11 cellular contexts compared by ENCODE assay signal in the genomic region with DNA sequence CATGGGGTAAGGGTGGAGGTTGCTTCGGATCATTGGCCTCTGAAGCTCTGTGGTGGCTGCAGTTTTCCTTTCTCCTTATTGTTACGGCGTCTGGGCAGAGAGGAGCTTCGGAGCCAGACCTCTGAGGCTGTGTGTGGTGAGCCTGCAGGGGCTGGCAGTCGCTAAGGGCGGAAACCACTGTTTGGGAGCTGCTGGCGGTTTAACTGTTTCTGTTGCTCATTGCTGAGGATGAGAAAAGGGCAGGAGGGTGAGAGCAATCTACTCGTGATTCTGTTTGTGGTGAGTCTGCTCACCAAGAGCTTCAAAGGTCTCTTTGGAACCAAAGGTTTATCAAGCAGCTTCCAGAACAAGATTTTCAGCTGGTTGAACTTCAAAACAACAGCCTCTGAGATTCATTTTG.
DNase-seq lines count a peak whose midpoint lies in the region; ATAC-seq and TF ChIP-seq lines count a peak whose summit lies in the region.
"Had no signal": no experiment of that assay in that cellular context is flagged by ENCODE, and none has a peak within 500 bp of the region (broad histone marks: within the 10 kb centered on the region; RNA-seq: fewer than 3 reads in every experiment).

No MANE protein-coding gene starts in this region.

- H3K4me1 Mint-ChIP-seq in CD8-positive, alpha-beta T cell (ENCODE audit: low read depth), result peaks cover 15% of the 10 kb centered on the region
- peaks cover 52% of the 10 kb centered on the region for H3K4me1 Mint-ChIP-seq in activated T-helper 2 cell treated with anti-CD3 and anti-CD28 coated beads, Interferon-gamma antibody, Interleukin-2, Interleukin-4, amounts not matched to agents 10 μg/mL and 5 μg/mL and 100 μg/mL, durations not matched to agents 14 hours and 24 hours and 36 hours (ENCODE audit: low read depth)
- H3K4me1 Mint-ChIP-seq in natural killer cell, result peaks cover 13 to 14% of the 10 kb centered on the region in 2 donors
- H3K4me1 Mint-ChIP-seq: activated B cell treated with CpG ODN at 0.5 μM for 24 hours had no signal

- peak overlapping the region; percentile 57 for H3K27ac Mint-ChIP-seq in CD8-positive, alpha-beta T cell
- H3K27ac Mint-ChIP-seq in activated T-helper 2 cell treated with anti-CD3 and anti-CD28 coated beads, Interferon-gamma antibody, Interleukin-2, Interleukin-4, amounts not matched to agents 10 μg/mL and 5 μg/mL and 100 μg/mL, durations not matched to agents 14 hours and 24 hours and 36 hours, result peak overlapping the region; percentile 55
- H3K27ac Mint-ChIP-seq in natural killer cell, result peak overlapping the region in 1 of 2 donors; percentile 1
- H3K27ac Mint-ChIP-seq: activated B cell treated with CpG ODN at 0.5 μM for 24 hours had no signal

- CTCF ChIA-PET in CD8-positive, alpha-beta T cell (lab: Charles Lee), result no interaction called here

- DNase-seq in CD8-positive, alpha-beta T cell, result peak in 1 of 7 experiments; percentile 14
- DNase-seq in MG63 (peak; percentile 86), natural killer cell (no peak), dorsolateral prefrontal cortex (no peak)
- DNase-seq in activated T-helper 2 cell treated with anti-CD3 and anti-CD28 coated beads, Interferon-gamma antibody, Interleukin-2, Interleukin-4, amounts not matched to agents 10 μg/mL and 5 μg/mL and 100 μg/mL, durations not matched to agents 14 hours and 24 hours and 36 hours (ENCODE audit: low spot score), result peak; percentile 42
- DNase-seq: activated B cell treated with CpG ODN at 0.5 μM for 24 hours; effector memory CD4-positive, alpha-beta T cell; lower lobe of right lung had no signal

- H3K27me3 ChIP-seq in CD8-positive, alpha-beta T cell (ENCODE audit: insufficient read depth, low read length), result no peaks in the 10 kb centered on the region
- no peaks in the 10 kb centered on the region for H3K27me3 ChIP-seq in MG63
- peaks cover 0 to 11% (median 0%) of the 10 kb centered on the region in 45 donors for H3K27me3 ChIP-seq in dorsolateral prefrontal cortex

- POLR2A ChIA-PET in CD8-positive, alpha-beta T cell (lab: Charles Lee), result no interaction called here

- no peak for ATAC-seq in CD8-positive, alpha-beta T cell
- ATAC-seq in natural killer cell (peak in 1 of 3 donors; percentile 57), GM18907 (IDR thresholded peaks at IDR 0.05; ENCODE audit: unreplicated experiment) (no peak), GM21717 (IDR thresholded peaks at IDR 0.05; ENCODE audit: unreplicated experiment) (no peak), HG03457 (IDR thresholded peaks at IDR 0.05; ENCODE audit: unreplicated experiment) (no peak)
- ATAC-seq: lower lobe of right lung had no signal

- no peak overlapping the region for H3K27ac ChIP-seq in CD8-positive, alpha-beta T cell (ENCODE audit: low read depth, low read length)
- no peak overlapping the region for H3K27ac ChIP-seq in dorsolateral prefrontal cortex
- H3K27ac ChIP-seq: lower lobe of right lung had no signal

- no peak overlapping the region for H3K4me3 ChIP-seq in CD8-positive, alpha-beta T cell (ENCODE audit: low read depth, low read length)
- no peak overlapping the region for H3K4me3 ChIP-seq in MG63
- H3K4me3 ChIP-seq in dorsolateral prefrontal cortex, result no peak overlapping the region
- H3K4me3 ChIP-seq: lower lobe of right lung had no signal

- H3K9me3 ChIP-seq in CD8-positive, alpha-beta T cell (ENCODE audit: low read length), result no peaks in the 10 kb centered on the region
- no peaks in the 10 kb centered on the region for H3K9me3 ChIP-seq in MG63
- H3K9me3 ChIP-seq: lower lobe of right lung had no signal

- H3K4me3 Mint-ChIP-seq in CD8-positive, alpha-beta T cell, result peak overlapping the region; percentile 68
- H3K4me3 Mint-ChIP-seq in activated T-helper 2 cell treated with anti-CD3 and anti-CD28 coated beads, Interferon-gamma antibody, Interleukin-2, Interleukin-4, amounts not matched to agents 10 μg/mL and 5 μg/mL and 100 μg/mL, durations not matched to agents 14 hours and 24 hours and 36 hours (ENCODE audit: low read depth), result peak overlapping the region; percentile 37
- peak overlapping the region; percentile 18 for H3K4me3 Mint-ChIP-seq in natural killer cell
- H3K4me3 Mint-ChIP-seq: activated B cell treated with CpG ODN at 0.5 μM for 24 hours had no signal

- peaks cover 10% of the 10 kb centered on the region for H3K4me1 ChIP-seq in CD8-positive, alpha-beta T cell (ENCODE audit: insufficient read depth, low read length)
- H3K4me1 ChIP-seq: lower lobe of right lung had no signal

- no peaks in the 10 kb centered on the region for H3K36me3 ChIP-seq in CD8-positive, alpha-beta T cell (ENCODE audit: insufficient read depth, low read length)
- no peaks in the 10 kb centered on the region for H3K36me3 ChIP-seq in MG63
- H3K36me3 ChIP-seq: lower lobe of right lung had no signal

- intact Hi-C loops in CD8-positive, alpha-beta T cell (cut with DNase I, micrococcal nuclease), result no loop called here
- intact Hi-C loops in activated T-helper 2 cell treated with anti-CD3 and anti-CD28 coated beads, Interferon-gamma antibody, Interleukin-2, Interleukin-4, amounts not matched to agents 10 μg/mL and 5 μg/mL and 100 μg/mL, durations not matched to agents 14 hours and 24 hours and 36 hours (cut with micrococcal nuclease), result no loop called here
- intact Hi-C loops in natural killer cell (cut with micrococcal nuclease) (no loop called here), dorsolateral prefrontal cortex (cut with DNase I) (no loop called here)

- no peak for TF ChIP-seq CTCF in CD8-positive, alpha-beta T cell (IDR thresholded peaks at IDR 0.05)
- TF ChIP-seq CTCF in natural killer cell (IDR thresholded peaks at IDR 0.05), result no peak
- TF ChIP-seq CTCF in dorsolateral prefrontal cortex (IDR thresholded peaks at IDR 0.05 in 54 of 56, conservative IDR thresholded peaks at IDR 0.05 in 2 of 56; ENCODE audit: low read depth in 1 of 56, partially characterized antibody in 56 of 56), result no peak

- no peaks in the 10 kb centered on the region for H3K27me3 Mint-ChIP-seq in CD8-positive, alpha-beta T cell (ENCODE audit: low read depth)
- H3K27me3 Mint-ChIP-seq in activated T-helper 2 cell treated with anti-CD3 and anti-CD28 coated beads, Interferon-gamma antibody, Interleukin-2, Interleukin-4, amounts not matched to agents 10 μg/mL and 5 μg/mL and 100 μg/mL, durations not matched to agents 14 hours and 24 hours and 36 hours (ENCODE audit: low read depth), result peaks cover 11% of the 10 kb centered on the region
- peaks cover 5 to 28% of the 10 kb centered on the region in 2 donors for H3K27me3 Mint-ChIP-seq in natural killer cell (ENCODE audit: low read depth in 2 of 2)

- no peaks in the 10 kb centered on the region for H3K36me3 Mint-ChIP-seq in CD8-positive, alpha-beta T cell
- no peaks in the 10 kb centered on the region for H3K36me3 Mint-ChIP-seq in activated T-helper 2 cell treated with anti-CD3 and anti-CD28 coated beads, Interferon-gamma antibody, Interleukin-2, Interleukin-4, amounts not matched to agents 10 μg/mL and 5 μg/mL and 100 μg/mL, durations not matched to agents 14 hours and 24 hours and 36 hours (ENCODE audit: low read depth)
- H3K36me3 Mint-ChIP-seq in natural killer cell, result no peaks in the 10 kb centered on the region

- H3K9me3 Mint-ChIP-seq in CD8-positive, alpha-beta T cell, result no peaks in the 10 kb centered on the region
- no peaks in the 10 kb centered on the region for H3K9me3 Mint-ChIP-seq in activated T-helper 2 cell treated with anti-CD3 and anti-CD28 coated beads, Interferon-gamma antibody, Interleukin-2, Interleukin-4, amounts not matched to agents 10 μg/mL and 5 μg/mL and 100 μg/mL, durations not matched to agents 14 hours and 24 hours and 36 hours
- H3K9me3 Mint-ChIP-seq in natural killer cell, result no peaks in the 10 kb centered on the region
- H3K9me3 Mint-ChIP-seq: activated B cell treated with CpG ODN at 0.5 μM for 24 hours had no signal

Comparison
In these comparisons a context has a peak if more than half of its experiments do, and no peak if none do; other contexts are left out.
1. DNase-seq: peak in MG63 (single experiment) and activated T-helper 2 cell treated with anti-CD3 and anti-CD28 coated beads, Interferon-gamma antibody, Interleukin-2, Interleukin-4, amounts not matched to agents 10 μg/mL and 5 μg/mL and 100 μg/mL, durations not matched to agents 14 hours and 24 hours and 36 hours (single experiment); none in natural killer cell (single experiment) and dorsolateral prefrontal cortex (0 of 10).
2. H3K4me3 Mint-ChIP-seq: peak in every context shown above with its lines; median percentile 68 in CD8-positive, alpha-beta T cell; 37 in activated T-helper 2 cell treated with anti-CD3 and anti-CD28 coated beads, Interferon-gamma antibody, Interleukin-2, Interleukin-4, amounts not matched to agents 10 μg/mL and 5 μg/mL and 100 μg/mL, durations not matched to agents 14 hours and 24 hours and 36 hours; 18 in natural killer cell.